19 cellular contexts compared by ENCODE assay signal in the genomic region with DNA sequence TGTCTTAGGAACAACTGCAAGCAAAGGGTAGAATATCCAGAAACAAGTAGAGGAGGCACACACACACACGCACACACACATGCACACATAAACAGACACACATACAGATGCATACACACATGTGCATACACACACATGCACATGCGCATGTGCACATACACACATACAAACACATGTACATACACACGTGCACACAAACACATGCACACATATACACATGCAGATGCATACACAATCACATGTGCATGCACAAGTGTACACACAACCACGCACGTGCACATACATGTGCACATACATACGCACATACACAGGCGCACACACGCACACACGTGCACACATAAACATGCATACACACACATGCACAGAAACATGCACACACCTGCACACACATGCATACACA.
A peak's percentile ranks its signal among the peaks of the same experiment; 100 is the strongest.
DNase-seq lines count a peak whose midpoint lies in the region; ATAC-seq, FAIRE-seq and TF ChIP-seq lines count a peak whose summit lies in the region.
"Had no signal": no experiment of that assay in that cellular context is flagged by ENCODE, and none has a peak within 500 bp of the region (broad histone marks: within the 10 kb centered on the region; RNA-seq: fewer than 3 reads in every experiment).

No MANE protein-coding gene starts in this region.

- H3K27ac ChIP-seq in HepG2 (ENCODE audit: extremely low read length, insufficient read depth, low read length) (no peak overlapping the region), right lobe of liver (no peak overlapping the region), mesendoderm (ENCODE audit: low read depth, low read length) (no peak overlapping the region), SJCRH30 (no peak overlapping the region)
- H3K27ac ChIP-seq: 22Rv1, A549, C4-2B had no signal

- no peak overlapping the region for H3K4me2 ChIP-seq in HepG2 (ENCODE audit: low read depth, low read length)
- H3K4me2 ChIP-seq in mesendoderm (ENCODE audit: low read length) = no peak overlapping the region
- H3K4me2 ChIP-seq: A549 had no signal

- TF ChIP-seq EP300 in HepG2 (IDR thresholded peaks at IDR 0.05; ENCODE audit: low read depth in 2 of 2, low read length in 2 of 2) = no peak
- no peak for TF ChIP-seq EP300 in HepG2 (CRISPR knock-in tag; IDR thresholded peaks at IDR 0.05; ENCODE audit: borderline replicate concordance)

- no peak for DNase-seq in HepG2 (ENCODE audit: low spot score)
- no peak for DNase-seq in right lobe of liver
- DNase-seq in bronchial epithelial cell (ENCODE audit: low read depth) = no peak
- no peak for DNase-seq in mesendoderm
- DNase-seq in urothelium cell line (ENCODE audit: low spot score) = no peak
- no peak for DNase-seq in SJCRH30
- DNase-seq: AML-193; Caco-2; CD4-positive, alpha-beta T cell; HFFc6 had no signal

- peak overlapping the region; percentile 52 for H2BK5ac ChIP-seq in mesendoderm (ENCODE audit: low read length)

- H3K79me2 ChIP-seq in HepG2 (ENCODE audit: insufficient read depth, low read length) (no peaks in the 10 kb centered on the region), mesendoderm (ENCODE audit: control insufficient read depth, insufficient read depth, low read length) (no peaks in the 10 kb centered on the region)

- H3K27me3 ChIP-seq in HepG2 (ENCODE audit: control insufficient read depth in 1 of 2, insufficient read depth in 2 of 2, low read length in 2 of 2) (no peaks in the 10 kb centered on the region), right lobe of liver (no peaks in the 10 kb centered on the region), bronchial epithelial cell (ENCODE audit: control insufficient read depth, insufficient read depth, low read length) (no peaks in the 10 kb centered on the region), mesendoderm (ENCODE audit: insufficient read depth, low read length, poor library complexity) (no peaks in the 10 kb centered on the region), SJCRH30 (no peaks in the 10 kb centered on the region)

- H2BK120ac ChIP-seq in mesendoderm (ENCODE audit: low read depth, low read length) = no peak overlapping the region

- FAIRE-seq in HepG2 (lab: Jason Lieb, UNC) (no peak), bronchial epithelial cell (lab: Jason Lieb, UNC) (peak; percentile 73), urothelium cell line (lab: Jason Lieb, UNC) (peak; percentile 94)
- FAIRE-seq: A549, D721Med, G401.6, H54 had no signal

- peak overlapping the region; percentile 1 for H3K23ac ChIP-seq in mesendoderm (ENCODE audit: low read length)

- no TSS peak for BruUV-seq in HepG2 (replicated peaks; lab: Mats Ljungman, UMichigan)

- CTCF ChIA-PET in HepG2 (lab: Yijun Ruan, JAX; ENCODE audit: low intra/inter-chr PET ratio, low total read pairs) = no interaction called here

- H4K5ac ChIP-seq in mesendoderm (ENCODE audit: low read length) = no peak overlapping the region

- H3K79me1 ChIP-seq in mesendoderm (ENCODE audit: low read length) = no peaks in the 10 kb centered on the region

- H4K20me1 ChIP-seq in HepG2 (ENCODE audit: insufficient read depth, low read length) = no peaks in the 10 kb centered on the region

- H3K4me1 ChIP-seq in HepG2 (ENCODE audit: insufficient read depth, low read length) (no peaks in the 10 kb centered on the region), right lobe of liver (no peaks in the 10 kb centered on the region), mesendoderm (ENCODE audit: control insufficient read depth, low read depth, low read length) (no peaks in the 10 kb centered on the region), SJCRH30 (no peaks in the 10 kb centered on the region)
- H3K4me1 ChIP-seq: A549, Caco-2 had no signal

- no peak overlapping the region for H3K4ac ChIP-seq in mesendoderm (ENCODE audit: low read depth, low read length)

- intact Hi-C loops in HepG2 (cut with micrococcal nuclease; ENCODE audit: unreplicated experiment) (no loop called here), right lobe of liver (cut with DNase I) (no loop called here)

- H4K8ac ChIP-seq in mesendoderm (ENCODE audit: low read depth, low read length) = no peak overlapping the region

- TF ChIP-seq POLR2A in HepG2 (IDR thresholded peaks at IDR 0.05; ENCODE audit: insufficient read depth in 1 of 2, low read depth in 2 of 2, low read length in 2 of 2) (no peak), right lobe of liver (IDR thresholded peaks at IDR 0.05) (no peak)

- no peak overlapping the region for H2AFZ ChIP-seq in HepG2 (ENCODE audit: low read length)

- H3K56ac ChIP-seq in mesendoderm (ENCODE audit: low read length) = no peak overlapping the region

- H3K9me3 ChIP-seq in HepG2 (ENCODE audit: low read length) (no peaks in the 10 kb centered on the region), right lobe of liver (no peaks in the 10 kb centered on the region), SJCRH30 (replicated peaks) (no peaks in the 10 kb centered on the region)
- H3K9me3 ChIP-seq: A549, Caco-2 had no signal

- H3K4me3 ChIP-seq in HepG2 (replicated peaks in 1 of 3; ENCODE audit: insufficient read depth in 1 of 3, low read depth in 2 of 3, low read length in 3 of 3) (no peak overlapping the region), right lobe of liver (no peak overlapping the region), bronchial epithelial cell (ENCODE audit: low read depth, low read length) (no peak overlapping the region), mesendoderm (ENCODE audit: low read length) (no peak overlapping the region), SJCRH30 (no peak overlapping the region)
- H3K4me3 ChIP-seq: A549 had no signal

- no peak overlapping the region for H2BK15ac ChIP-seq in mesendoderm (replicated peaks; ENCODE audit: low read depth)

- in situ Hi-C loops in HepG2 (cut with HindIII; ENCODE audit: extremely low pct_ligation_motif_present, low pct_unique_long_range_greater_than_20kb) = no loop called here

- ATAC-seq in HepG2 = no peak
- no peak for ATAC-seq in right lobe of liver
- ATAC-seq in GM21423 (IDR thresholded peaks at IDR 0.05; ENCODE audit: unreplicated experiment) = no peak
- ATAC-seq in GM19452 (IDR thresholded peaks at IDR 0.05; ENCODE audit: unreplicated experiment) = no peak
- ATAC-seq: A549, HCT116 had no signal

- H3K18ac ChIP-seq in mesendoderm (ENCODE audit: low read length) = no peak overlapping the region

- POLR2A ChIA-PET in HepG2 (lab: Yijun Ruan, JAX) = no interaction called here

- TF ChIP-seq CTCF in HepG2 (CRISPR knock-in tag; IDR thresholded peaks at IDR 0.05) (no peak), right lobe of liver (IDR thresholded peaks at IDR 0.05) (no peak), bronchial epithelial cell (IDR thresholded peaks at IDR 0.05; ENCODE audit: insufficient read depth, low read length, severe bottlenecking) (no peak)

- H2AK5ac ChIP-seq in mesendoderm (ENCODE audit: low read length) = no peak overlapping the region

- WGBS in HepG2 (ENCODE audit: low lambda C conversion rate) = 62% methylated on average over 9 of the region's 9 CpGs
- 75% methylated on average over 7 of the region's 9 CpGs for WGBS in right lobe of liver (ENCODE audit: insufficient coverage, low coverage, low lambda C conversion rate, missing lambda C conversion rate)
- WGBS in mesendoderm (ENCODE audit: extremely low coverage, insufficient coverage, low lambda C conversion rate) = no CpG with 5 or more reads among the region's 9 CpGs

- no peak for TF ChIP-seq RAD21 in HepG2 (CRISPR knock-in tag; IDR thresholded peaks at IDR 0.05)

- H3K9ac ChIP-seq in HepG2 (ENCODE audit: insufficient read depth, low read depth, low read length) (no peak overlapping the region), mesendoderm (ENCODE audit: low read length) (no peak overlapping the region)

- H3K36me3 ChIP-seq in HepG2 (replicated peaks in 1 of 2; ENCODE audit: control insufficient read depth in 1 of 2, insufficient read depth in 2 of 2, low read length in 2 of 2) = no peaks in the 10 kb centered on the region
- H3K36me3 ChIP-seq in right lobe of liver = no peaks in the 10 kb centered on the region
- no peaks in the 10 kb centered on the region for H3K36me3 ChIP-seq in bronchial epithelial cell (ENCODE audit: control insufficient read depth, insufficient read depth, low read length)
- no peaks in the 10 kb centered on the region for H3K36me3 ChIP-seq in mesendoderm (ENCODE audit: control insufficient read depth, insufficient read depth, low read length)
- no peaks in the 10 kb centered on the region for H3K36me3 ChIP-seq in SJCRH30

TF ChIP-seq in HepG2, 621 proteins besides CTCF, POLR2A, EP300 and RAD21:
- TF ChIP-seq, protein P1, sequence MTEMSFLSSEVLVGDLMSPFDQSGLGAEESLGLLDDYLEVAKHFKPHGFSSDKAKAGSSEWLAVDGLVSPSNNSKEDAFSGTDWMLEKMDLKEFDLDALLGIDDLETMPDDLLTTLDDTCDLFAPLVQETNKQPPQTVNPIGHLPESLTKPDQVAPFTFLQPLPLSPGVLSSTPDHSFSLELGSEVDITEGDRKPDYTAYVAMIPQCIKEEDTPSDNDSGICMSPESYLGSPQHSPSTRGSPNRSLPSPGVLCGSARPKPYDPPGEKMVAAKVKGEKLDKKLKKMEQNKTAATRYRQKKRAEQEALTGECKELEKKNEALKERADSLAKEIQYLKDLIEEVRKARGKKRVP (CRISPR knock-in tag; IDR thresholded peaks at IDR 0.05) = no peak
- TF ChIP-seq HIVEP1 (CRISPR knock-in tag; IDR thresholded peaks at IDR 0.05) (no peak), REL (CRISPR knock-in tag; conservative IDR thresholded peaks at IDR 0.05) (no peak), ZNF652 (CRISPR knock-in tag; IDR thresholded peaks at IDR 0.05; ENCODE audit: borderline replicate concordance, low read depth) (no peak)
- TF ChIP-seq, protein P2, sequence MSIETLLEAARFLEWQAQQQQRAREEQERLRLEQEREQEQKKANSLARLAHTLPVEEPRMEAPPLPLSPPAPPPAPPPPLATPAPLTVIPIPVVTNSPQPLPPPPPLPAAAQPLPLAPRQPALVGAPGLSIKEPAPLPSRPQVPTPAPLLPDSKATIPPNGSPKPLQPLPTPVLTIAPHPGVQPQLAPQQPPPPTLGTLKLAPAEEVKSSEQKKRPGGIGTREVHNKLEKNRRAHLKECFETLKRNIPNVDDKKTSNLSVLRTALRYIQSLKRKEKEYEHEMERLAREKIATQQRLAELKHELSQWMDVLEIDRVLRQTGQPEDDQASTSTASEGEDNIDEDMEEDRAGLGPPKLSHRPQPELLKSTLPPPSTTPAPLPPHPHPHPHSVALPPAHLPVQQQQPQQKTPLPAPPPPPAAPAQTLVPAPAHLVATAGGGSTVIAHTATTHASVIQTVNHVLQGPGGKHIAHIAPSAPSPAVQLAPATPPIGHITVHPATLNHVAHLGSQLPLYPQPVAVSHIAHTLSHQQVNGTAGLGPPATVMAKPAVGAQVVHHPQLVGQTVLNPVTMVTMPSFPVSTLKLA (IDR thresholded peaks at IDR 0.05) = peak; percentile 100
